In genomic region chr13:46961719-46962118, GRCh38 we compare ENCODE assay signal across 9 cellular contexts.
DNase-seq lines count a peak whose midpoint lies in the region; ATAC-seq lines count a peak whose summit lies in the region.
"Had no signal": no experiment of that assay in that cellular context is flagged by ENCODE, and none has a peak within 500 bp of the region (broad histone marks: within the 10 kb centered on the region; RNA-seq: fewer than 3 reads in every experiment).

No MANE protein-coding gene starts in this region.

- H3K27ac ChIP-seq in angular gyrus (ENCODE audit: low read depth, low read length), result peak overlapping the region; percentile 56
- H3K27ac ChIP-seq: pancreas had no signal

- DNase-seq in COLO668 (lab: John Stamatoyannopoulos, UW; ENCODE audit: unreplicated experiment) (peak; percentile 24), stromal cell of bone marrow (ENCODE audit: low read depth) (peak; percentile 84), hypothalamus (lab: John Stamatoyannopoulos, UW) (no peak), C1 segment of cervical spinal cord (lab: John Stamatoyannopoulos, UW) (no peak), NCI-H524 (lab: John Stamatoyannopoulos, UW) (no peak)
- DNase-seq: pancreas had no signal

- peak; percentile 99 for ATAC-seq in GM19438 (IDR thresholded peaks at IDR 0.05; ENCODE audit: low read depth, unreplicated experiment)
- ATAC-seq in HG03280 (IDR thresholded peaks at IDR 0.05; ENCODE audit: unreplicated experiment), result peak; percentile 99

Comparison
In these comparisons a context has a peak if more than half of its experiments do, and no peak if none do; other contexts are left out.
1. DNase-seq: peak in COLO668 (single experiment) and stromal cell of bone marrow (single experiment); none in hypothalamus (0 of 51), C1 segment of cervical spinal cord (0 of 14) and NCI-H524 (0 of 2).